In genomic region chr20:32606790-32607189, GRCh38 we compare ENCODE assay signal across 1 cellular context.
TF ChIP-seq lines count a peak whose summit lies in the region.

No MANE protein-coding gene starts in this region.

TF ChIP-seq in K562, 482 proteins besides CTCF, POLR2A, EP300 and RAD21 (continued from another document):
- TF ChIP-seq HBP1 (CRISPR knock-in tag; IDR thresholded peaks at IDR 0.05), result peak; percentile 33; the same call in 1 of the 2 replicates
- no peak for TF ChIP-seq ZNF696 (CRISPR knock-in tag; conservative IDR thresholded peaks at IDR 0.05)
- TF ChIP-seq ZNF592 (IDR thresholded peaks at IDR 0.05), result 0 out of 2 replicates have a peak, but pooled peaks have one; percentile 34
- TF ChIP-seq THRB (CRISPR knock-in tag; conservative IDR thresholded peaks at IDR 0.05), result 0 out of 2 replicates have a peak, but pooled peaks have one; percentile 4
- no peak for TF ChIP-seq U2AF1 (optimal IDR thresholded peaks at IDR 0.05; ENCODE audit: low read depth, low read length)
- no peak for TF ChIP-seq XRCC3 (IDR thresholded peaks at IDR 0.05)
- peak; percentile 18; the same call in 1 of the 2 replicates for TF ChIP-seq CC2D1A (IDR thresholded peaks at IDR 0.05)
- no peak for TF ChIP-seq FOXK1 (CRISPR knock-in tag; IDR thresholded peaks at IDR 0.05; ENCODE audit: borderline replicate concordance)
- peak; percentile 38 for TF ChIP-seq BCOR (IDR thresholded peaks at IDR 0.05)
- no peak for TF ChIP-seq BRD4 (IDR thresholded peaks at IDR 0.05)
- peak; percentile 32; the same call in 1 of the 2 replicates for TF ChIP-seq NKRF (IDR thresholded peaks at IDR 0.05; ENCODE audit: borderline replicate concordance)
- peak; percentile 22 for TF ChIP-seq ARHGAP35 (IDR thresholded peaks at IDR 0.05; ENCODE audit: partially characterized antibody)
- 0 out of 2 replicates have a peak, but pooled peaks have one; percentile 8 for TF ChIP-seq NFATC3 (IDR thresholded peaks at IDR 0.05)
- TF ChIP-seq ETV5 (CRISPR knock-in tag; IDR thresholded peaks at IDR 0.05; ENCODE audit: low read depth), result no peak
- TF ChIP-seq ZNF24 (IDR thresholded peaks at IDR 0.05), result no peak
- peak; percentile 60; the same call in 1 of the 2 replicates for TF ChIP-seq SUPT5H (IDR thresholded peaks at IDR 0.05)
TF ChIP-seq in K562: peak in this region for 9.
